16 cellular contexts compared by ENCODE assay signal in the genomic region with DNA sequence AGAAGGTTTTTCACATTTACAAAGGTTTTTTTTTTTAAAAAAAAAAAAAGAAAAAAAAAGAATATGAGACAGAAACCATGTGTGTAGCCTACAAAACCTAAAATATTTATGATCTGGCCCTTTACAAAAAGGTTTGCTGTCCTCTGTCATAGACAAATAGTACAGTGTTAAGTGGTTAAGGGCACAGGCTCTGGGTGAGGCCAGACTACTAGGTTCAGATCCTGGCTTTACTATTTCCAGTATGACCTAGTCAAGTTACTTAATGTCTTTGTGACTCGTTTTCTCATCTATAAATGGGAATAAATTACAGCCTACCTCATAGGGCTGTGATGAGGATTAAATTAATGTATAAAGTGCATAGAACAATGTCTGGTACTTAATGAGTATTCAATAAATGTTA.
"Had no signal": no experiment of that assay in that cellular context is flagged by ENCODE, and none has a peak within 500 bp of the region (broad histone marks: within the 10 kb centered on the region; RNA-seq: fewer than 3 reads in every experiment).

No MANE protein-coding gene starts in this region.

- DNase-seq: activated CD4-positive, alpha-beta memory T cell treated with anti-CD3 and anti-CD28 coated beads, Interleukin-2, amount 10 ng/mL, durations not matched to agents 7 days and 5 days; activated CD4-positive, alpha-beta T cell treated with anti-CD3 and anti-CD28 coated beads for 4 hours; activated effector memory CD4-positive, alpha-beta T cell treated with anti-CD3 and anti-CD28 coated beads, Interleukin-2, amount 50 U/mL, for 16 hours; activated T-cell treated with anti-CD3 and anti-CD28 coated beads, Interleukin-2, amount 50 U/mL, for 4 hours; adrenal gland; colonic mucosa; effector CD4-positive, alpha-beta T cell; esophagus squamous epithelium; immature natural killer cell; mammary epithelial cell; spleen; stimulated activated naive CD8-positive, alpha-beta T cell treated with anti-CD3 and anti-CD28 coated beads, Interleukin-15, amount 100 ng/mL, for 72 hours; T-helper 17 cell had no signal

- H3K27me3 ChIP-seq: adrenal gland, cardiac muscle cell, colonic mucosa, esophagus squamous epithelium, spleen had no signal

- ATAC-seq: activated T-cell treated with anti-CD3 and anti-CD28 coated beads, Interleukin-2, amount 50 U/mL, for 4 hours; sciatic nerve; stimulated activated naive CD8-positive, alpha-beta T cell treated with anti-CD3 and anti-CD28 coated beads, Interleukin-15, amount 100 ng/mL, for 72 hours; T-helper 17 cell had no signal

- H3K4me3 ChIP-seq: adrenal gland, cardiac muscle cell, colonic mucosa, esophagus squamous epithelium, spleen, thoracic aorta had no signal

- H3K36me3 ChIP-seq: adrenal gland, cardiac muscle cell, colonic mucosa, esophagus squamous epithelium, spleen, thoracic aorta had no signal

- H3K27ac ChIP-seq: adrenal gland, cardiac muscle cell, colonic mucosa, esophagus squamous epithelium, spleen had no signal

- H3K9me3 ChIP-seq: adrenal gland, colonic mucosa, esophagus squamous epithelium, spleen, thoracic aorta had no signal
